ENCODE assay signal across 1 cellular context in the genomic region with DNA sequence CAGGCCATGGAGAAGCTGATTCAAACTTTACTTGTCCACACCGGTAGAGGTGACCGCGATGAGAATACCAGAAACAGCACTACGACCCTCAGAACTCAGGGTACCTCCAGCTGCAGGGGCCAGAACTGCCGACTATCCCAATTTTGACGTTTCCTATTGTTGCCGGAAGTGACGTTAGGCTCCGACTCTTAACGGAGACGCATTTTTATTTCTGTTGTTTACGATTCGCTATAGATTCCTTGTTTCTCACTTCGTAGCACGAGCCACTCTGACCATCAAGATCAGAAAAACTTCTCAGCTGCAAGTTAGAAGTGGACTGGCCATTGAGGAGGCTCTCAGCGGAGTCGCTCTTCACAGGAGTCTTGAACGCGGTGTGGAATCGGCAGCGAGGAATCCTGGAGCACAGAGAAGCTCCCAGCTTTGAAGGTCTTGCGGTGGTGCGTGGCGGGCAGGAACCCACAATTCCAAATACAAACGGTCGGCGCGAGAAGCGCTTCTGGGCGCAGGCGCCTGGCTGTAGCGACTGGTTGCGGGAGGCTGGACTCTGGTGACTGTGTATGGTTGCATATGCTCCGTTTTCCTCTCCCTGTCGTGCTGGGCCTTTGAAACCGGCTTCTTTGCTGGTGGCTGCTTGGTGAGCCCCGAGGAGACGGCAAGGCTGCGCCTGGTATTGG.
TF ChIP-seq lines count a peak whose summit lies in the region.

TSS of gene CEP44 (plus strand) at position 405 of the 674 bp plus-strand sequence. CDS start 15,211 bp downstream, outside the sequence.
A gene with protein sequence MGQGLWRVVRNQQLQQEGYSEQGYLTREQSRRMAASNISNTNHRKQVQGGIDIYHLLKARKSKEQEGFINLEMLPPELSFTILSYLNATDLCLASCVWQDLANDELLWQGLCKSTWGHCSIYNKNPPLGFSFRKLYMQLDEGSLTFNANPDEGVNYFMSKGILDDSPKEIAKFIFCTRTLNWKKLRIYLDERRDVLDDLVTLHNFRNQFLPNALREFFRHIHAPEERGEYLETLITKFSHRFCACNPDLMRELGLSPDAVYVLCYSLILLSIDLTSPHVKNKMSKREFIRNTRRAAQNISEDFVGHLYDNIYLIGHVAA (minus strand): TSS at position 161 of the 674 bp plus-strand sequence. CDS start 20,575 bp downstream, outside the sequence.

TF ChIP-seq in K562, 482 proteins besides CTCF, POLR2A, EP300 and RAD21 (continues in another document):
- TF ChIP-seq ZBTB40 (IDR thresholded peaks at IDR 0.05) (peak; percentile 95), ZBTB40 (CRISPR knock-in tag; IDR thresholded peaks at IDR 0.05) (no peak), POLR2B (IDR thresholded peaks at IDR 0.05; ENCODE audit: low read depth, partially characterized antibody) (peak; percentile 73), HNRNPLL (IDR thresholded peaks at IDR 0.05; ENCODE audit: low read depth, low read length, poor library complexity, severe bottlenecking) (peak; percentile 76), ATF7 (IDR thresholded peaks at IDR 0.05) (peak; percentile 90), SREBF2 (CRISPR knock-in tag; IDR thresholded peaks at IDR 0.05) (peak; percentile 29; the same call in 1 of the 2 replicates), ETV1 (tag; conservative IDR thresholded peaks at IDR 0.05; ENCODE audit: low read depth) (peak; percentile 86), BCOR (IDR thresholded peaks at IDR 0.05) (peak; percentile 56; the same call in 1 of the 2 replicates), GTF2F1 (IDR thresholded peaks at IDR 0.05; ENCODE audit: low read depth, low read length) (peak; percentile 77; the same call in 1 of the 2 replicates), PHF20 (IDR thresholded peaks at IDR 0.05; ENCODE audit: partially characterized antibody) (peak; percentile 55), ARID3A (IDR thresholded peaks at IDR 0.05; ENCODE audit: borderline replicate concordance, low read depth, low read length) (peak; percentile 45; the same call in 1 of the 2 replicates), SMAD4 (CRISPR knock-in tag; conservative IDR thresholded peaks at IDR 0.05) (peak; percentile 69; the same call in 1 of the 2 replicates), ZC3H11A (IDR thresholded peaks at IDR 0.05; ENCODE audit: low read depth, low read length) (no peak), NFYB (IDR thresholded peaks at IDR 0.05; ENCODE audit: extremely low read depth, insufficient read length) (no peak), TAF15 (IDR thresholded peaks at IDR 0.05; ENCODE audit: low read depth, low read length) (no peak), RB1 (IDR thresholded peaks at IDR 0.05; ENCODE audit: low read depth) (peak; percentile 42), ZNF212 (CRISPR knock-in tag; IDR thresholded peaks at IDR 0.05) (no peak), GMEB1 (CRISPR knock-in tag; IDR thresholded peaks at IDR 0.05) (peak; percentile 68), ZZZ3 (IDR thresholded peaks at IDR 0.05) (no peak), CHD4 (IDR thresholded peaks at IDR 0.05; ENCODE audit: insufficient read depth, insufficient replicate concordance, low read depth, low read length, poor library complexity, severe bottlenecking) (no peak), TCF7 (IDR thresholded peaks at IDR 0.05; ENCODE audit: borderline replicate concordance) (peak; percentile 36), WHSC1 (IDR thresholded peaks at IDR 0.05; ENCODE audit: low read length) (no peak), HMGXB4 (CRISPR knock-in tag; IDR thresholded peaks at IDR 0.05) (0 out of 2 replicates have a peak, but pooled peaks have one; percentile 61), BMI1 (IDR thresholded peaks at IDR 0.05; ENCODE audit: low read length) (no peak), TCFL5 (CRISPR knock-in tag; conservative IDR thresholded peaks at IDR 0.05) (no peak), CCAR2 (IDR thresholded peaks at IDR 0.05; ENCODE audit: low read depth, low read length) (no peak), ZNF507 (tag; conservative IDR thresholded peaks at IDR 0.05) (no peak), RBFOX2 (IDR thresholded peaks at IDR 0.05; ENCODE audit: low read depth, low read length) (peak; percentile 97), HMGN3 (IDR thresholded peaks at IDR 0.05; ENCODE audit: borderline replicate concordance, extremely low read depth, insufficient read length, low read depth, low read length) (no peak), E2F8 (IDR thresholded peaks at IDR 0.05; ENCODE audit: low read depth, partially characterized antibody) (peak; percentile 80), ZNF232 (CRISPR knock-in tag; IDR thresholded peaks at IDR 0.05) (no peak), POLR2G (IDR thresholded peaks at IDR 0.05; ENCODE audit: low read depth, low read length) (peak; percentile 95)
- TF ChIP-seq, protein P1, sequence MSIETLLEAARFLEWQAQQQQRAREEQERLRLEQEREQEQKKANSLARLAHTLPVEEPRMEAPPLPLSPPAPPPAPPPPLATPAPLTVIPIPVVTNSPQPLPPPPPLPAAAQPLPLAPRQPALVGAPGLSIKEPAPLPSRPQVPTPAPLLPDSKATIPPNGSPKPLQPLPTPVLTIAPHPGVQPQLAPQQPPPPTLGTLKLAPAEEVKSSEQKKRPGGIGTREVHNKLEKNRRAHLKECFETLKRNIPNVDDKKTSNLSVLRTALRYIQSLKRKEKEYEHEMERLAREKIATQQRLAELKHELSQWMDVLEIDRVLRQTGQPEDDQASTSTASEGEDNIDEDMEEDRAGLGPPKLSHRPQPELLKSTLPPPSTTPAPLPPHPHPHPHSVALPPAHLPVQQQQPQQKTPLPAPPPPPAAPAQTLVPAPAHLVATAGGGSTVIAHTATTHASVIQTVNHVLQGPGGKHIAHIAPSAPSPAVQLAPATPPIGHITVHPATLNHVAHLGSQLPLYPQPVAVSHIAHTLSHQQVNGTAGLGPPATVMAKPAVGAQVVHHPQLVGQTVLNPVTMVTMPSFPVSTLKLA (conservative IDR thresholded peaks at IDR 0.05) = peak; percentile 93 to 97
- TF ChIP-seq, protein P2, sequence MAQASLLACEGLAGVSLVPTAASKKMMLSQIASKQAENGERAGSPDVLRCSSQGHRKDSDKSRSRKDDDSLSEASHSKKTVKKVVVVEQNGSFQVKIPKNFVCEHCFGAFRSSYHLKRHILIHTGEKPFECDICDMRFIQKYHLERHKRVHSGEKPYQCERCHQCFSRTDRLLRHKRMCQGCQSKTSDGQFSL (CRISPR knock-in tag; IDR thresholded peaks at IDR 0.05) = no peak
- TF ChIP-seq, protein P2 (tag; IDR thresholded peaks at IDR 0.05) = no peak
